ENCODE assay signal across 9 cellular contexts in the genomic region with DNA sequence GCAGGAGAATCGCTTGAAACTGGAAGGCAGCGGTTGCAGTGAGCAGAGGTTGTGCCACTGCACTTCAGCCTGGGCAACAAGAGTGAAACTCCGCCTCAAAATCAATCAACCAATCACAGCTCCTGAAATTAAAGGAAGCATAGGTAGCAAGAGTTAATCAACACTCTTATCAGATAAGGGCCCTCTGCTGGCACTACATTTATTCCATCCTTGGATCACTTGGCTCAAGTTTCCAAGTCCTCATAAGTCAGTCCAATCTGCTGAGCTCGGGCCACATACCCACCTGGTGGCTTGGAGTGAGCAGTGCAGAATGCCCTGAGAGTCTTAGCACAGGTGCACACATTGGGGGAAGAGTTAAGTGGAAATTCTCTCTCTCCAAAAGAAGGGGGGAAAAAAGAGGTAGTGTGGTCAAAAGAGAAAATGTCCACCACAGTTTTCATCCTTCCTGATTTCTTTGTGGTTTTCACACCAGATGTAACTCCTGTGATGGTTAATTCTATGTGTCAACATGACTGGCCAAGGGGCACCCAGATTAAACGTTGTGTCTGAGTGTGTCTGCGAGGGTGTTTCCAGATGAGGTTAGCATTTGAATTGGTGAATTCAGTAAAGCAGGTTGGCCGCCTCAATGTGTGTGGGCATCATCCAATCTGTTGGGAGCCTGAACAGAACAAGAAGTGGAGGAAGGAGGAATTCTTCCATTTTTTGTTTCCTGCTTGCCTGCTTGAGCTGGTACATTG. TPM values are rescaled to one million over a fixed set of nuclear protein-coding genes. Genes with fewer than 3 reads are reported as not detected.
DNase-seq lines count a peak whose midpoint lies in the region; ATAC-seq and TF ChIP-seq lines count a peak whose summit lies in the region.
"Had no signal": no experiment of that assay in that cellular context is flagged by ENCODE, and none has a peak within 500 bp of the region (broad histone marks: within the 10 kb centered on the region; RNA-seq: fewer than 3 reads in every experiment).

No MANE protein-coding gene starts in this region.

- H3K36me3 ChIP-seq in CD8-positive, alpha-beta memory T cell (ENCODE audit: insufficient read depth, low read length) = no peaks in the 10 kb centered on the region
- no peaks in the 10 kb centered on the region for H3K36me3 ChIP-seq in esophagus muscularis mucosa

- ATAC-seq in left colon = peak; percentile 48

- TF ChIP-seq CTCF in C4-2B (conservative IDR thresholded peaks at IDR 0.05) (peak; percentile 71), endothelial cell (IDR thresholded peaks at IDR 0.05; ENCODE audit: unreplicated experiment) (no peak), esophagus muscularis mucosa (IDR thresholded peaks at IDR 0.05) (peak in 1 of 3 experiments; percentile 8)

- TF ChIP-seq EP300 in esophagus muscularis mucosa (IDR thresholded peaks at IDR 0.05) = no peak

- CTCF ChIA-PET in HEK293T (lab: Yijun Ruan, JAX) = interaction anchor here (0.6 to 1.1 kb wide), 3 partner anchors 18 to 431 kb away, joined by 3 to 4 read pairs (median 3); no protein-coding TSS in a partner anchor
- CTCF ChIA-PET in CD8-positive, alpha-beta memory T cell (lab: Charles Lee) = interaction anchor here (0.7 to 4.2 kb wide), 5 partner anchors 15 to 231 kb away, joined by 3 to 24 read pairs (median 4); a partner anchor contains a TSS

- no peaks in the 10 kb centered on the region for H3K27me3 ChIP-seq in CD8-positive, alpha-beta memory T cell (ENCODE audit: insufficient read depth, low read length, poor library complexity, severe bottlenecking)
- H3K27me3 ChIP-seq in esophagus muscularis mucosa = no peaks in the 10 kb centered on the region

- H3K9me3 Mint-ChIP-seq in CD8-positive, alpha-beta memory T cell = no peaks in the 10 kb centered on the region
- H3K9me3 Mint-ChIP-seq in endothelial cell (ENCODE audit: unreplicated experiment) = no peaks in the 10 kb centered on the region

- H3K9me3 ChIP-seq in CD8-positive, alpha-beta memory T cell (ENCODE audit: low read length) = no peaks in the 10 kb centered on the region
- no peaks in the 10 kb centered on the region for H3K9me3 ChIP-seq in esophagus muscularis mucosa

- H3K4me3 ChIP-seq in CD8-positive, alpha-beta memory T cell (ENCODE audit: low read length) = no peak overlapping the region
- H3K4me3 ChIP-seq in esophagus muscularis mucosa = no peak overlapping the region

- no peak overlapping the region for H3K27ac Mint-ChIP-seq in CD8-positive, alpha-beta memory T cell
- no peak overlapping the region for H3K27ac Mint-ChIP-seq in endothelial cell (ENCODE audit: unreplicated experiment)
- H3K27ac Mint-ChIP-seq: brain had no signal

- TF ChIP-seq POLR2A in esophagus muscularis mucosa (IDR thresholded peaks at IDR 0.05; ENCODE audit: low read depth) = no peak

- DNase-seq in HEK293T (ENCODE audit: extremely low spot score) (peak; percentile 23), RPMI8226 (peak; percentile 67), left colon (peak in 1 of 2 donors; percentile 44), endothelial cell (ENCODE audit: low spot score) (no peak), esophagus muscularis mucosa (ENCODE audit: extremely low spot score) (no peak), T-helper 9 cell (no peak)
- DNase-seq in CD8-positive, alpha-beta memory T cell = no peak

- H3K27me3 Mint-ChIP-seq in CD8-positive, alpha-beta memory T cell = peaks cover 0 to 14% of the 10 kb centered on the region in 2 donors
- H3K27me3 Mint-ChIP-seq in endothelial cell (ENCODE audit: unreplicated experiment) = no peaks in the 10 kb centered on the region

- H3K36me3 Mint-ChIP-seq in CD8-positive, alpha-beta memory T cell = no peaks in the 10 kb centered on the region
- no peaks in the 10 kb centered on the region for H3K36me3 Mint-ChIP-seq in endothelial cell (ENCODE audit: low read depth, unreplicated experiment)
- H3K36me3 Mint-ChIP-seq: brain had no signal

- peak overlapping the region; percentile 34 for H3K27ac ChIP-seq in C4-2B
- no peak overlapping the region for H3K27ac ChIP-seq in CD8-positive, alpha-beta memory T cell (ENCODE audit: low read depth, low read length)
- no peak overlapping the region for H3K27ac ChIP-seq in esophagus muscularis mucosa (replicated peaks in 1 of 4)

- H3K4me3 Mint-ChIP-seq in CD8-positive, alpha-beta memory T cell = peak overlapping the region in 1 of 7 donors; percentile 20
- no peak overlapping the region for H3K4me3 Mint-ChIP-seq in endothelial cell (ENCODE audit: unreplicated experiment)
- H3K4me3 Mint-ChIP-seq: brain had no signal

- H3K4me1 ChIP-seq in CD8-positive, alpha-beta memory T cell (ENCODE audit: insufficient read depth, low read length) = peaks cover 15% of the 10 kb centered on the region
- H3K4me1 ChIP-seq in esophagus muscularis mucosa = peaks cover 10 to 16% (median 12%) of the 10 kb centered on the region in 4 donors

- peaks cover 17 to 20% (median 18%) of the 10 kb centered on the region in 3 donors for H3K4me1 Mint-ChIP-seq in CD8-positive, alpha-beta memory T cell
- peaks cover 3% of the 10 kb centered on the region for H3K4me1 Mint-ChIP-seq in endothelial cell (ENCODE audit: unreplicated experiment)

- 83% methylated on average over 7 of the region's 7 CpGs for WGBS in esophagus muscularis mucosa

- intact Hi-C loops in left colon (cut with DNase I, micrococcal nuclease) (loop anchor here in 1 of 2 donors (2.0 to 10.0 kb wide), 2 partner anchors 121 to 429 kb away; no protein-coding TSS in a partner anchor), esophagus muscularis mucosa (cut with DNase I) (loop anchor here (10.0 kb wide), 1 partner anchor 219 kb away; no protein-coding TSS in a partner anchor)

- POLR2A ChIA-PET in HEK293T (lab: Yijun Ruan, JAX) = no interaction called here
- POLR2A ChIA-PET in CD8-positive, alpha-beta memory T cell (lab: Charles Lee) = no interaction called here

TF ChIP-seq in HEK293T, 16 proteins besides CTCF, POLR2A, EP300 and RAD21:
- no peak for TF ChIP-seq ZNF384 (IDR thresholded peaks at IDR 0.05)
- TF ChIP-seq SP1 (IDR thresholded peaks at IDR 0.05) = no peak
- no peak for TF ChIP-seq L3MBTL2 (conservative IDR thresholded peaks at IDR 0.05)
- TF ChIP-seq, protein P1, sequence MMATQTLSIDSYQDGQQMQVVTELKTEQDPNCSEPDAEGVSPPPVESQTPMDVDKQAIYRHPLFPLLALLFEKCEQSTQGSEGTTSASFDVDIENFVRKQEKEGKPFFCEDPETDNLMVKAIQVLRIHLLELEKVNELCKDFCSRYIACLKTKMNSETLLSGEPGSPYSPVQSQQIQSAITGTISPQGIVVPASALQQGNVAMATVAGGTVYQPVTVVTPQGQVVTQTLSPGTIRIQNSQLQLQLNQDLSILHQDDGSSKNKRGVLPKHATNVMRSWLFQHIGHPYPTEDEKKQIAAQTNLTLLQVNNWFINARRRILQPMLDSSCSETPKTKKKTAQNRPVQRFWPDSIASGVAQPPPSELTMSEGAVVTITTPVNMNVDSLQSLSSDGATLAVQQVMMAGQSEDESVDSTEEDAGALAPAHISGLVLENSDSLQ (IDR thresholded peaks at IDR 0.05) = no peak
- TF ChIP-seq SUZ12 (IDR thresholded peaks at IDR 0.05) = no peak
- no peak for TF ChIP-seq FOXM1 (IDR thresholded peaks at IDR 0.05; ENCODE audit: borderline replicate concordance)
- TF ChIP-seq BHLHE40 (IDR thresholded peaks at IDR 0.05; ENCODE audit: borderline replicate concordance) = no peak
- TF ChIP-seq HDGF (IDR thresholded peaks at IDR 0.05; ENCODE audit: borderline replicate concordance) = no peak
- TF ChIP-seq CTBP1 (IDR thresholded peaks at IDR 0.05; ENCODE audit: borderline replicate concordance) = no peak
- TF ChIP-seq ARNT (IDR thresholded peaks at IDR 0.05) = no peak
- TF ChIP-seq FOXK2 (IDR thresholded peaks at IDR 0.05) = no peak
- TF ChIP-seq LEF1 (IDR thresholded peaks at IDR 0.05; ENCODE audit: borderline replicate concordance) = no peak
- TF ChIP-seq NFRKB (IDR thresholded peaks at IDR 0.05) = no peak
- TF ChIP-seq TARDBP (IDR thresholded peaks at IDR 0.05) = no peak
- no peak for TF ChIP-seq ELF4 (IDR thresholded peaks at IDR 0.05)
- TF ChIP-seq FOXA1 (IDR thresholded peaks at IDR 0.05) = no peak

RNA-seq across cellular contexts. Expression of a gene that starts 14.2 kb away (rescaled TPM):
- total RNA-seq in left colon = 10 to 100 TPM; 39.2 to 44.9 TPM
- total RNA-seq in CD8-positive, alpha-beta memory T cell = 1 to 10 TPM; 4.7 to 5.1 TPM
- 8.3 TPM for polyA plus RNA-seq in CD8-positive, alpha-beta memory T cell
- total RNA-seq in endothelial cell (ENCODE audit: unreplicated experiment) = 7.6 TPM
- total RNA-seq in esophagus muscularis mucosa = 10 to 100 TPM; 36.8 to 58.8 (median 40.9) TPM

Comparison
In these comparisons a context has a peak if more than half of its experiments do, and no peak if none do; other contexts are left out.
1. DNase-seq: peak in HEK293T (single experiment) and RPMI8226 (single experiment); none in CD8-positive, alpha-beta memory T cell (0 of 5), endothelial cell (single experiment), esophagus muscularis mucosa (single experiment) and T-helper 9 cell (single experiment).